In genomic region chr6:115819506-115819905, GRCh38 we compare ENCODE assay signal across 27 cellular contexts.
"Had no signal": no experiment of that assay in that cellular context is flagged by ENCODE, and none has a peak within 500 bp of the region (broad histone marks: within the 10 kb centered on the region; RNA-seq: fewer than 3 reads in every experiment).

No MANE protein-coding gene starts in this region.

- H3K4me1 ChIP-seq: left lung, lower lobe of right lung, pancreas, prostate gland, stomach, testis, thyroid gland, transverse colon, upper lobe of left lung, vagina had no signal

- DNase-seq: kidney glomerular epithelial cell; left colon; left lung; lower lobe of right lung; mammary epithelial cell; mesenchymal stem cell; naive thymus-derived CD8-positive, alpha-beta T cell; nucleus accumbens; pancreas; posterior cingulate gyrus; retina; right cardiac atrium; stimulated activated CD4-positive, alpha-beta T cell treated with anti-CD3 and anti-CD28 coated beads, Interleukin-12 subunit alpha, Interleukin-12 subunit beta, amount 100 ng/mL, for 4 hours; stimulated activated CD4-positive, alpha-beta T cell treated with anti-CD3 and anti-CD28 coated beads, Interleukin-15, amount 100 ng/mL, for 24 hours; stimulated activated CD4-positive, alpha-beta T cell treated with anti-CD3 and anti-CD28 coated beads, Interleukin-2, amount 100 ng/mL, for 24 hours; stimulated activated CD4-positive, alpha-beta T cell treated with anti-CD3 and anti-CD28 coated beads, Interleukin-4, amount 100 ng/mL, for 1 hour; stimulated activated naive B cell treated with anti-CD40 and anti-IgM and Interleukin-4, amounts not matched to agents 10 μg/mL and 1 μg/mL and 100 μg/mL, for 72 hours; stimulated activated naive CD8-positive, alpha-beta T cell treated with anti-CD3 and anti-CD28 coated beads, Interleukin-15, Interleukin-2, amounts not matched to agents 100 U/mL and 50 U/mL, for 24 hours; stomach; testis; thyroid gland; transverse colon had no signal

- H3K36me3 ChIP-seq: left lung, lower lobe of right lung, pancreas, prostate gland, stomach, thyroid gland, transverse colon, upper lobe of left lung, vagina had no signal

- H3K9me3 ChIP-seq: lower lobe of right lung, pancreas, prostate gland, testis, thyroid gland, transverse colon, upper lobe of left lung, vagina had no signal

- H3K27ac ChIP-seq: left lung, lower lobe of right lung, pancreas, prostate gland, skin epidermis, stomach, testis, thyroid gland, transverse colon, upper lobe of left lung, vagina had no signal

- ATAC-seq: left colon; left lung; lower lobe of right lung; naive thymus-derived CD8-positive, alpha-beta T cell; pancreas; right cardiac atrium; sciatic nerve; stimulated activated naive B cell treated with anti-CD40 and anti-IgM and Interleukin-4, amounts not matched to agents 10 μg/mL and 1 μg/mL and 100 μg/mL, for 72 hours; stimulated activated naive CD8-positive, alpha-beta T cell treated with anti-CD3 and anti-CD28 coated beads, Interleukin-15, Interleukin-2, amounts not matched to agents 100 U/mL and 50 U/mL, for 24 hours had no signal

- H3K4me3 ChIP-seq: left lung, lower lobe of right lung, pancreas, prostate gland, skin epidermis, stomach, testis, thyroid gland, transverse colon, upper lobe of left lung, vagina had no signal

- H3K27me3 ChIP-seq: left lung, pancreas, stomach, testis, thyroid gland, transverse colon, upper lobe of left lung, vagina had no signal
